Comparison of ENCODE assay signal across 18 cellular contexts in genomic region chr6:168650686-168651085, GRCh38.
A peak's percentile ranks its signal among the peaks of the same experiment; 100 is the strongest.
DNase-seq lines count a peak whose midpoint lies in the region; ATAC-seq and TF ChIP-seq lines count a peak whose summit lies in the region.
"Had no signal": no experiment of that assay in that cellular context is flagged by ENCODE, and none has a peak within 500 bp of the region (broad histone marks: within the 10 kb centered on the region; RNA-seq: fewer than 3 reads in every experiment).

No MANE protein-coding gene starts in this region.

- BruUV-seq in Calu3 (replicated peaks; lab: Mats Ljungman, UMichigan) = no TSS peak

- H3K27me3 ChIP-seq in body of pancreas = no peaks in the 10 kb centered on the region
- H3K27me3 ChIP-seq in stomach smooth muscle (ENCODE audit: control insufficient read depth in 1 of 2, insufficient read depth in 2 of 2, low read length in 2 of 2) = no peaks in the 10 kb centered on the region
- H3K27me3 ChIP-seq: MG63 had no signal

- peak overlapping the region; percentile 52 for H3K27ac Mint-ChIP-seq in Calu3 (ENCODE audit: unreplicated experiment)
- H3K27ac Mint-ChIP-seq in mesothelial cell of epicardium = peak overlapping the region; percentile 39
- H3K27ac Mint-ChIP-seq: CD4-positive, alpha-beta memory T cell had no signal

- no peaks in the 10 kb centered on the region for H3K27me3 Mint-ChIP-seq in Calu3 (ENCODE audit: unreplicated experiment)
- peaks cover 4% of the 10 kb centered on the region for H3K27me3 Mint-ChIP-seq in mesothelial cell of epicardium (ENCODE audit: low read depth)

- H3K36me3 ChIP-seq in body of pancreas (replicated peaks in 1 of 2; ENCODE audit: insufficient read depth in 1 of 2, low read depth in 2 of 2) (no peaks in the 10 kb centered on the region), stomach smooth muscle (ENCODE audit: control insufficient read depth in 2 of 2, insufficient read depth in 2 of 2, low read length in 2 of 2) (peaks cover 15 to 20% of the 10 kb centered on the region in 2 donors)
- H3K36me3 ChIP-seq: MG63 had no signal

- TF ChIP-seq CTCF in Calu3 (IDR thresholded peaks at IDR 0.05; ENCODE audit: unreplicated experiment) = no peak
- TF ChIP-seq CTCF in body of pancreas (IDR thresholded peaks at IDR 0.05) = no peak
- TF ChIP-seq CTCF in mesothelial cell of epicardium (IDR thresholded peaks at IDR 0.05; ENCODE audit: unreplicated experiment) = no peak

- no peak overlapping the region for H3K4me3 Mint-ChIP-seq in Calu3 (ENCODE audit: low read depth, unreplicated experiment)
- H3K4me3 Mint-ChIP-seq in mesothelial cell of epicardium = no peak overlapping the region
- H3K4me3 Mint-ChIP-seq: CD4-positive, alpha-beta memory T cell had no signal

- H3K4me1 ChIP-seq in body of pancreas = peaks cover 23% of the 10 kb centered on the region
- H3K4me1 ChIP-seq in stomach smooth muscle (ENCODE audit: control insufficient read depth, insufficient read depth, low read length) = peaks cover 41% of the 10 kb centered on the region

- H3K9me3 Mint-ChIP-seq in Calu3 (ENCODE audit: low read depth, unreplicated experiment) = peaks cover under 1% of the 10 kb centered on the region
- H3K9me3 Mint-ChIP-seq in mesothelial cell of epicardium = no peaks in the 10 kb centered on the region

- intact Hi-C loops in Calu3 (cut with micrococcal nuclease; ENCODE audit: unreplicated experiment) (no loop called here), body of pancreas (cut with DNase I) (no loop called here)

- H3K27ac ChIP-seq in body of pancreas (peak overlapping the region in 1 of 4 donors; percentile 12), stomach smooth muscle (ENCODE audit: low read length) (peak overlapping the region; percentile 69)

- H3K4me1 Mint-ChIP-seq in Calu3 (ENCODE audit: low read depth, unreplicated experiment) (peaks cover 41% of the 10 kb centered on the region), mesothelial cell of epicardium (peaks cover 34% of the 10 kb centered on the region)
- H3K4me1 Mint-ChIP-seq: CD4-positive, alpha-beta memory T cell had no signal

- no peak overlapping the region for H3K4me3 ChIP-seq in body of pancreas
- no peak overlapping the region for H3K4me3 ChIP-seq in stomach smooth muscle (ENCODE audit: low read length in 2 of 2)
- H3K4me3 ChIP-seq: MG63 had no signal

- no peak overlapping the region for H3K9ac ChIP-seq in stomach smooth muscle (ENCODE audit: low read length in 2 of 2)

- TF ChIP-seq POLR2A in body of pancreas (IDR thresholded peaks at IDR 0.05) (no peak), erythroblast (IDR thresholded peaks at IDR 0.05; ENCODE audit: low read length) (no peak)

- peak; percentile 52 for ATAC-seq in body of pancreas
- ATAC-seq: Panc1, Right ventricle myocardium inferior had no signal

- DNase-seq in Calu3 (peak; percentile 36), body of pancreas (peak; percentile 48 to 69 (median 56)), mesothelial cell of epicardium (ENCODE audit: low spot score in 2 of 2, unreplicated experiment in 2 of 2) (no peak), NCI-H1417 treated with DMSO at 0.1 percent for 48 hours (lab: John Stamatoyannopoulos, UW) (no peak), erythroblast (lab: John Stamatoyannopoulos, UW) (no peak)
- no peak for DNase-seq in stimulated activated CD4-positive, alpha-beta T cell treated with anti-CD3 and anti-CD28 coated beads, Interleukin-1b, Interleukin-23, amount 100 ng/mL, for 48 hours
- DNase-seq: AML-193; CD4-positive, alpha-beta memory T cell; GF-D8; KG1; MG63; NCI-H1092 treated with DMSO at 0.1 percent for 48 hours; NCI-H1694 treated with DMSO at 0.1 percent for 48 hours; NCI-H446 treated with DMSO at 0.1 percent for 48 hours; NCI-H82 had no signal

- H3K9me3 ChIP-seq in body of pancreas (no peaks in the 10 kb centered on the region), stomach smooth muscle (ENCODE audit: control insufficient read depth in 2 of 2, low read length in 2 of 2) (no peaks in the 10 kb centered on the region)
- H3K9me3 ChIP-seq: MG63 had no signal

- peaks cover 14% of the 10 kb centered on the region for H3K36me3 Mint-ChIP-seq in Calu3 (ENCODE audit: insufficient read depth, unreplicated experiment)
- no peaks in the 10 kb centered on the region for H3K36me3 Mint-ChIP-seq in mesothelial cell of epicardium
- H3K36me3 Mint-ChIP-seq: CD4-positive, alpha-beta memory T cell had no signal

- CTCF ChIA-PET in Calu3 (lab: Charles Lee) = interaction anchor here (0.7 kb wide), 1 partner anchor 25 kb away, joined by 3 read pairs; no protein-coding TSS in a partner anchor

- 11 to 27% methylated on average over 13 to 15 of the region's 15 CpGs for WGBS in body of pancreas, 2 donors

Comparison
In these comparisons a context has a peak if more than half of its experiments do, and no peak if none do; other contexts are left out.
1. DNase-seq: peak in Calu3 (single experiment) and body of pancreas (4 of 4); none in mesothelial cell of epicardium (0 of 2), NCI-H1417 treated with DMSO at 0.1 percent for 48 hours (single experiment), erythroblast (0 of 2) and stimulated activated CD4-positive, alpha-beta T cell treated with anti-CD3 and anti-CD28 coated beads, Interleukin-1b, Interleukin-23, amount 100 ng/mL, for 48 hours (single experiment).